21 cellular contexts compared by ENCODE assay signal in genomic region chr9:126973651-126974529, GRCh38. TPM values are rescaled to one million over a fixed set of nuclear protein-coding genes. Genes with fewer than 3 reads are reported as not detected.
A peak's percentile ranks its signal among the peaks of the same experiment; 100 is the strongest.
DNase-seq lines count a peak whose midpoint lies in the region; ATAC-seq and TF ChIP-seq lines count a peak whose summit lies in the region.
"Had no signal": no experiment of that assay in that cellular context is flagged by ENCODE, and none has a peak within 500 bp of the region (broad histone marks: within the 10 kb centered on the region; RNA-seq: fewer than 3 reads in every experiment).

No MANE protein-coding gene starts in this region.

- intact Hi-C loops in cardiac septum (cut with DNase I) = no loop called here

- no peaks in the 10 kb centered on the region for H3K27me3 Mint-ChIP-seq in endodermal cell (ENCODE audit: insufficient read depth)

- H3K9me3 ChIP-seq in Karpas-422 (ENCODE audit: low read length) = no peaks in the 10 kb centered on the region
- H3K9me3 ChIP-seq in endodermal cell (ENCODE audit: control insufficient read depth, low read length) = no peaks in the 10 kb centered on the region
- H3K9me3 ChIP-seq: Caco-2, MG63, SK-N-SH had no signal

- H3K9me3 Mint-ChIP-seq in endodermal cell = no peaks in the 10 kb centered on the region
- H3K9me3 Mint-ChIP-seq: CD8-positive, alpha-beta T cell had no signal

- H3K27me3 ChIP-seq in Karpas-422 (ENCODE audit: low read length) = no peaks in the 10 kb centered on the region
- H3K27me3 ChIP-seq in endodermal cell (ENCODE audit: control insufficient read depth, insufficient read depth, low read length, poor library complexity, severe bottlenecking) = no peaks in the 10 kb centered on the region
- H3K27me3 ChIP-seq: MG63 had no signal

- H3K36me3 ChIP-seq in Karpas-422 (ENCODE audit: insufficient read depth, low read length) = no peaks in the 10 kb centered on the region
- H3K36me3 ChIP-seq in endodermal cell (ENCODE audit: control insufficient read depth, insufficient read depth, low read length) = no peaks in the 10 kb centered on the region
- H3K36me3 ChIP-seq: MG63 had no signal

- TF ChIP-seq CTCF in endodermal cell (conservative IDR thresholded peaks at IDR 0.05) = no peak

- no peak overlapping the region for H3K4me3 Mint-ChIP-seq in endodermal cell
- H3K4me3 Mint-ChIP-seq: CD8-positive, alpha-beta T cell had no signal

- peak; percentile 1 for DNase-seq in Karpas-422
- DNase-seq in endodermal cell = peak; percentile 11
- DNase-seq in anterior cingulate cortex (lab: John Stamatoyannopoulos, UW) = no peak
- no peak for DNase-seq in cardiac septum (ENCODE audit: low spot score)
- DNase-seq: C1 segment of cervical spinal cord; Caco-2; H7; KBM-7; MG63; NCI-H2029 treated with DMSO at 0.1 percent for 48 hours; NCI-H446 treated with DMSO at 0.1 percent for 48 hours; NCI-H526; NCI-H82; NK-92 treated with Interleukin-12 subunit alpha and Interleukin-12 subunit beta, amount 100 ng/mL, for 24 hours; PC-3; SK-N-SH; SW 1271 had no signal

- no peaks in the 10 kb centered on the region for H4K20me1 ChIP-seq in Karpas-422 (ENCODE audit: insufficient read depth, low read depth, low read length)

- WGBS in endodermal cell (ENCODE audit: insufficient coverage in 1 of 2, insufficient read length in 1 of 2), 2 experiments = 90 to 95% methylated on average over 6 to 10 of the region's 10 CpGs

- ATAC-seq in GM19351 (IDR thresholded peaks at IDR 0.05; ENCODE audit: unreplicated experiment) (peak; percentile 50), GM21367 (IDR thresholded peaks at IDR 0.05; ENCODE audit: unreplicated experiment) (no peak), GM18517 (IDR thresholded peaks at IDR 0.05; ENCODE audit: unreplicated experiment) (no peak)
- ATAC-seq: CD8-positive, alpha-beta T cell; PC-3 had no signal

- H3K27ac Mint-ChIP-seq in endodermal cell = no peak overlapping the region
- H3K27ac Mint-ChIP-seq: CD8-positive, alpha-beta T cell had no signal

- H3K79me2 ChIP-seq in Karpas-422 (ENCODE audit: low read length) = no peaks in the 10 kb centered on the region

- no peak overlapping the region for H3K4me3 ChIP-seq in Karpas-422 (ENCODE audit: low read length)
- no peak overlapping the region for H3K4me3 ChIP-seq in endodermal cell (ENCODE audit: low read length)
- H3K4me3 ChIP-seq: MG63 had no signal

- peaks cover 2% of the 10 kb centered on the region for H3K4me1 Mint-ChIP-seq in endodermal cell

- H3K27ac ChIP-seq in Karpas-422 (ENCODE audit: low read length) = no peak overlapping the region
- no peak overlapping the region for H3K27ac ChIP-seq in endodermal cell (ENCODE audit: low read depth, low read length)

- H3K9ac ChIP-seq in Karpas-422 (ENCODE audit: low read length) = no peak overlapping the region
- no peak overlapping the region for H3K9ac ChIP-seq in endodermal cell (ENCODE audit: extremely low read depth, low read length, poor library complexity, severe bottlenecking)
- H3K9ac ChIP-seq: SK-N-SH had no signal

- H3K9me2 ChIP-seq in Karpas-422 (replicated peaks; ENCODE audit: insufficient read depth, low read length) = no peaks in the 10 kb centered on the region
- H3K9me2 ChIP-seq: SK-N-SH had no signal

- H3K4me1 ChIP-seq in Karpas-422 (ENCODE audit: low read length) (no peaks in the 10 kb centered on the region), endodermal cell (ENCODE audit: control insufficient read depth, insufficient read depth, low read length) (no peaks in the 10 kb centered on the region)
- H3K4me1 ChIP-seq: Caco-2 had no signal

- H2AFZ ChIP-seq in Karpas-422 (ENCODE audit: low read length) = no peak overlapping the region

- peaks cover 3% of the 10 kb centered on the region for H3K36me3 Mint-ChIP-seq in endodermal cell (ENCODE audit: low read depth)
- H3K36me3 Mint-ChIP-seq: CD8-positive, alpha-beta T cell had no signal

- no peak overlapping the region for H3K4me2 ChIP-seq in Karpas-422 (ENCODE audit: low read depth, low read length, poor library complexity, severe bottlenecking)
- H3K4me2 ChIP-seq: SK-N-SH had no signal

RNA-seq across cellular contexts. Expression of gene RALGPS1, which starts 59.3 kb away (rescaled TPM):
- 7.0 and 8.2 TPM in 2 replicates for total RNA-seq in Karpas-422 (2014; rRNA removed; shearing (Covaris generic); ENCODE audit: low replicate concordance)
- total RNA-seq in endodermal cell (10 to 100 TPM; 23.3 to 25.0 TPM), cardiac septum (21.8 TPM)
- polyA plus RNA-seq in endodermal cell (2013, experiment 1 of 2) = 21.4 TPM
- polyA plus RNA-seq in endodermal cell (2013, experiment 2 of 2) = 19.9 TPM

Comparison
In these comparisons a context has a peak if more than half of its experiments do, and no peak if none do; other contexts are left out.
1. DNase-seq: peak in Karpas-422 (single experiment) and endodermal cell (single experiment); none in anterior cingulate cortex (0 of 58) and cardiac septum (single experiment).